Comparison of ENCODE assay signal across 24 cellular contexts in genomic region chr5:90546216-90546837, GRCh38. TPM values are rescaled to one million over a fixed set of nuclear protein-coding genes. Genes with fewer than 3 reads are reported as not detected.
"Had no signal": no experiment of that assay in that cellular context is flagged by ENCODE, and none has a peak within 500 bp of the region (broad histone marks: within the 10 kb centered on the region; RNA-seq: fewer than 3 reads in every experiment).

No MANE protein-coding gene starts in this region.

- DNase-seq: activated B cell treated with CpG ODN at 0.5 μM for 24 hours; activated CD4-positive, alpha-beta T cell treated with anti-CD3 and anti-CD28 coated beads for 36 hours; activated CD4-positive, alpha-beta T cell treated with anti-CD3 and anti-CD28 coated beads, Interleukin-2, amount 50 U/mL, for 48 hours; activated CD8-positive, alpha-beta memory T cell treated with anti-CD3 and anti-CD28 coated beads, Interleukin-2, amount 50 U/mL, for 48 hours; activated naive CD4-positive, alpha-beta T cell; activated T-cell treated with anti-CD3 and anti-CD28 coated beads, Interleukin-2, amount 50 U/mL, for 4 hours; central memory CD4-positive, alpha-beta T cell; dermis blood vessel endothelial cell; effector CD8-positive, alpha-beta T cell; erythroblast; heart left ventricle; left cardiac atrium; nucleus accumbens; right cardiac atrium; stimulated activated CD4-positive, alpha-beta T cell treated with anti-CD3 and anti-CD28 coated beads, Interleukin-12 subunit alpha, Interleukin-12 subunit beta, amount 100 ng/mL, for 4 hours; substantia nigra; thyroid gland; upper lobe of right lung had no signal

- H3K27ac ChIP-seq: heart left ventricle, parathyroid adenoma, thyroid gland, upper lobe of right lung had no signal

- H3K9ac ChIP-seq: parathyroid adenoma had no signal

- H3K36me3 Mint-ChIP-seq: activated naive CD8-positive, alpha-beta T cell; natural killer cell treated with Interleukin-12 subunit alpha and Interleukin-12 subunit beta and Interleukin-15 and Interleukin-18, amount 100 ng/mL, for 72 hours had no signal

- ATAC-seq: activated CD4-positive, alpha-beta T cell treated with anti-CD3 and anti-CD28 coated beads for 36 hours; activated T-cell treated with anti-CD3 and anti-CD28 coated beads, Interleukin-2, amount 50 U/mL, for 4 hours; heart left ventricle; left cardiac atrium; natural killer cell treated with Interleukin-12 subunit alpha and Interleukin-12 subunit beta and Interleukin-15 and Interleukin-18, amount 100 ng/mL, for 72 hours; right cardiac atrium had no signal

- H3K4me1 Mint-ChIP-seq: activated CD4-positive, alpha-beta T cell treated with anti-CD3 and anti-CD28 coated beads for 36 hours had no signal

- H3K4me3 ChIP-seq: heart left ventricle, thyroid gland, upper lobe of right lung had no signal

- H2AFZ ChIP-seq: parathyroid adenoma had no signal

- H3K4me1 ChIP-seq: heart left ventricle, parathyroid adenoma, upper lobe of right lung had no signal

- H3K79me2 ChIP-seq: parathyroid adenoma had no signal

- H3K9me3 ChIP-seq: heart left ventricle, thyroid gland, upper lobe of right lung had no signal

- H3K9me3 Mint-ChIP-seq: activated B cell treated with CpG ODN at 0.5 μM for 24 hours; activated T-cell treated with anti-CD3 and anti-CD28 coated beads, Interleukin-2, amount 50 U/mL, for 4 hours; activated T-helper 2 cell treated with anti-CD3 and anti-CD28 coated beads, Interferon-gamma antibody, Interleukin-2, Interleukin-4, amounts not matched to agents 10 μg/mL and 5 μg/mL and 100 μg/mL, durations not matched to agents 14 hours and 24 hours and 36 hours; natural killer cell treated with Interleukin-12 subunit alpha and Interleukin-12 subunit beta and Interleukin-15 and Interleukin-18, amount 100 ng/mL, for 72 hours; stimulated activated naive CD8-positive, alpha-beta T cell treated with anti-CD3 and anti-CD28 coated beads, Interleukin-15, Interleukin-2, amounts not matched to agents 100 ng/mL and 50 ng/mL, for 24 hours had no signal

- H3K27ac Mint-ChIP-seq: activated B cell treated with CpG ODN at 0.5 μM for 24 hours; activated CD4-positive, alpha-beta T cell treated with anti-CD3 and anti-CD28 coated beads for 36 hours; activated naive CD8-positive, alpha-beta T cell; activated T-helper 2 cell treated with anti-CD3 and anti-CD28 coated beads, Interferon-gamma antibody, Interleukin-2, Interleukin-4, amounts not matched to agents 10 μg/mL and 5 μg/mL and 100 μg/mL, durations not matched to agents 14 hours and 24 hours and 36 hours; natural killer cell treated with Interleukin-12 subunit alpha and Interleukin-12 subunit beta and Interleukin-15 and Interleukin-18, amount 100 ng/mL, for 72 hours; stimulated activated naive CD8-positive, alpha-beta T cell treated with anti-CD3 and anti-CD28 coated beads, Interleukin-15, Interleukin-2, amounts not matched to agents 100 ng/mL and 50 ng/mL, for 24 hours had no signal

- H3K27me3 ChIP-seq: thyroid gland, upper lobe of right lung had no signal

- H3K36me3 ChIP-seq: heart left ventricle, thyroid gland, upper lobe of right lung had no signal

- FAIRE-seq: astrocyte had no signal

- H3K4me3 Mint-ChIP-seq: activated B cell treated with CpG ODN at 0.5 μM for 24 hours; activated CD4-positive, alpha-beta T cell treated with anti-CD3 and anti-CD28 coated beads for 36 hours; activated naive CD8-positive, alpha-beta T cell; activated T-cell treated with anti-CD3 and anti-CD28 coated beads, Interleukin-2, amount 50 U/mL, for 4 hours; natural killer cell treated with Interleukin-12 subunit alpha and Interleukin-12 subunit beta and Interleukin-15 and Interleukin-18, amount 100 ng/mL, for 72 hours; stimulated activated naive CD8-positive, alpha-beta T cell treated with anti-CD3 and anti-CD28 coated beads, Interleukin-15, Interleukin-2, amounts not matched to agents 100 ng/mL and 50 ng/mL, for 24 hours had no signal

RNA-seq across cellular contexts. Expression of gene ADGRV1, which starts 12.3 kb away (rescaled TPM):
- polyA plus RNA-seq: heart left ventricle had no signal
